Comparison of ENCODE assay signal across 19 cellular contexts in the genomic region with DNA sequence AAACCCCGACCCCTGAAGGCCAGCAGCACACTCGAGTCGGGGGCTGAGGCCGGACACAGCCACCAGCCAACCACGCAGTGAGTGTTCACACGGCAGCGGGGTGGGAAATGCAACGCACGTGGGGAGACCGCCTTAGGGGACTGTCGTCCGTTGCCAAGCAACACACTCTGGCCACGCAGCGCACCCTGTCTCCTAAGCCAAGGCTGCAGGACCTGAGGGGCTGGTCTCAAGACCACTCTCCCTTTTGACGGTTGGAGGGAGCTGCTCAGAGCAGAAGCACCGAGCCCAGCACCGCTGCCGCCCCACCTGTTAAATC. TPM values are rescaled to one million over a fixed set of nuclear protein-coding genes. Genes with fewer than 3 reads are reported as not detected.
"Had no signal": no experiment of that assay in that cellular context is flagged by ENCODE, and none has a peak within 500 bp of the region (broad histone marks: within the 10 kb centered on the region; RNA-seq: fewer than 3 reads in every experiment).

No MANE protein-coding gene starts in this region.

- FAIRE-seq: colon, islet of Langerhans had no signal

- DNase-seq: effector memory CD8-positive, alpha-beta T cell; left colon; mucosa of descending colon; naive thymus-derived CD8-positive, alpha-beta T cell; stimulated activated CD4-positive, alpha-beta T cell treated with anti-CD3 and anti-CD28 coated beads, Interleukin-4, amount 100 ng/mL, for 1 hour; stimulated activated CD8-positive, alpha-beta memory T cell treated with anti-CD3 and anti-CD28 coated beads, Interleukin-4, amount 100 ng/mL, for 48 hours; stimulated activated naive CD8-positive, alpha-beta T cell treated with anti-CD3 and anti-CD28 coated beads, Interleukin-15, Interleukin-2, amounts not matched to agents 100 U/mL and 50 U/mL, for 24 hours had no signal

- H3K27me3 ChIP-seq: esophagus muscularis mucosa, gastrocnemius medialis, heart right ventricle, suprapubic skin, thyroid gland, upper lobe of left lung, vagina had no signal

- H3K4me1 ChIP-seq: gastrocnemius medialis, suprapubic skin, thyroid gland, vagina had no signal

- H3K9me3 ChIP-seq: esophagus muscularis mucosa, gastrocnemius medialis, heart right ventricle, mucosa of descending colon, suprapubic skin, thyroid gland, upper lobe of left lung, vagina had no signal

- H3K4me2 ChIP-seq: smooth muscle cell had no signal

- ATAC-seq: effector memory CD8-positive, alpha-beta T cell; gastrocnemius medialis; naive thymus-derived CD8-positive, alpha-beta T cell; stimulated activated effector memory CD8-positive, alpha-beta T cell treated with anti-CD3 and anti-CD28 coated beads, Interleukin-12 subunit alpha, Interleukin-12 subunit beta, amount 100 ng/mL, for 72 hours; stimulated activated naive CD8-positive, alpha-beta T cell treated with anti-CD3 and anti-CD28 coated beads, Interleukin-15, Interleukin-2, amounts not matched to agents 100 U/mL and 50 U/mL, for 24 hours had no signal

- H3K27ac ChIP-seq: epithelial cell of prostate, esophagus muscularis mucosa, gastrocnemius medialis, suprapubic skin, thyroid gland, upper lobe of left lung, vagina had no signal

- H3K4me3 ChIP-seq: esophagus muscularis mucosa, gastrocnemius medialis, heart right ventricle, mucosa of descending colon, smooth muscle cell, suprapubic skin, thyroid gland, upper lobe of left lung, vagina had no signal

RNA-seq across cellular contexts. Expression of gene ZDHHC11, which starts 34.3 kb away (rescaled TPM):
- polyA plus RNA-seq: naive thymus-derived CD8-positive, alpha-beta T cell had no signal
